Comparison of ENCODE assay signal across 1 cellular context in the genomic region with DNA sequence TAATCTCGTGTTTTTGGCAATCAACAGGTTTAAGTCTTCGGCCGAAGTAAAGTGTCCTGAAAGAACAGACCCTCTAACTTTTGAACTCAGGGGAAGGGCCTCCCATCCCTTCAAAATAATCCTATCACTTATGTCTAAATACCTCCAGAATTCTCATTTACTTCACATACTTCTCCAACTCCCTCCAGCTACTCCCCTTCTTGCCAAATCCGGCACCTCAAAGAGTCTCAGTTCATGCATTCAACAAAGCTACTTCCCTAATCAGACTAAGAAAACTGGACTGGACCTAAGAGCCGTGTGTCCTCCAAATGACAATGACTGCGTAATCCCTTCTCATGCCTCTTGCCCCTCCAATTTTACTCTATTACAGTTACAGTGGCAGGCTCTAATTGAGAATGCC.
TF ChIP-seq lines count a peak whose summit lies in the region.

No MANE protein-coding gene starts in this region.

TF ChIP-seq in GM23338, 12 proteins besides CTCF, POLR2A, EP300 and RAD21 (continued from another document):
- TF ChIP-seq ZNF462 (CRISPR knock-in tag; IDR thresholded peaks at IDR 0.05) = no peak
